17 cellular contexts compared by ENCODE assay signal in the genomic region with DNA sequence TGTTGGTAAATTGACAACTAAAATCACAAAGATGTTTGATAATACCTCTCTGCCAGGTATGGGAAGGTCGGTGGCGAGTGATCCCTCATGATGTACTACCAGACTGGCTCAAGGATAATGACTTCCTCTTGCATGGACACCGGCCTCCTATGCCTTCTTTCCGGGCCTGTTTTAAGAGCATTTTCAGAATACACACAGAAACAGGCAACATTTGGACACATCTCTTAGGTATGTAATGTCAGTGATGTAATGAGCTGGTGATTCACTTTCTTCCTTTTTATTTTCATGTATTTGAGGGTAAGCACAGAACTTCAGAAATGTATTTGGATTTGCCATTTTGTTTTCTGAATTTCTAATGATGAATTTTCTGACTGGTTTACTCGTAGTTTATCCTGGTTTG. TPM values are rescaled to one million over a fixed set of nuclear protein-coding genes. Genes with fewer than 3 reads are reported as not detected.
DNase-seq lines count a peak whose midpoint lies in the region; ATAC-seq lines count a peak whose summit lies in the region.
"Had no signal": no experiment of that assay in that cellular context is flagged by ENCODE, and none has a peak within 500 bp of the region (broad histone marks: within the 10 kb centered on the region; RNA-seq: fewer than 3 reads in every experiment).

No MANE protein-coding gene starts in this region.

- CTCF ChIA-PET in activated CD4-positive, alpha-beta memory T cell treated with anti-CD3 and anti-CD28 coated beads for 36 hours (lab: Charles Lee): interaction anchor here (1.1 kb wide), 1 partner anchor 14 kb away, joined by 3 read pairs; no protein-coding TSS in a partner anchor

- no peaks in the 10 kb centered on the region for H3K27me3 ChIP-seq in mesenchymal stem cell (ENCODE audit: control insufficient read depth in 1 of 2, insufficient read depth in 1 of 2, low read length in 2 of 2)
- H3K27me3 ChIP-seq: BLaER1, SJCRH30 had no signal

- H3K4me2 ChIP-seq in mesenchymal stem cell (ENCODE audit: low read length, poor library complexity, severe bottlenecking): no peak overlapping the region
- H3K4me2 ChIP-seq: BLaER1 had no signal

- 53% methylated on average over 2 of the region's 5 CpGs for WGBS in mesenchymal stem cell

- peaks cover 9% of the 10 kb centered on the region for H3K4me1 ChIP-seq in mesenchymal stem cell (ENCODE audit: control insufficient read depth, insufficient read depth, low read depth, low read length)

- H3K79me1 ChIP-seq in mesenchymal stem cell (replicated peaks; ENCODE audit: low read length, poor library complexity, severe bottlenecking): peaks cover 9% of the 10 kb centered on the region

- POLR2A ChIA-PET in activated CD4-positive, alpha-beta memory T cell treated with anti-CD3 and anti-CD28 coated beads for 36 hours (lab: Charles Lee): no interaction called here

- H3K27ac ChIP-seq in caudate nucleus (ENCODE audit: low read depth, low read length): peak overlapping the region; percentile 65
- H3K27ac ChIP-seq in mesenchymal stem cell (ENCODE audit: low read length, poor library complexity, severe bottlenecking): peak overlapping the region; percentile 73
- H3K27ac ChIP-seq: BLaER1, SJCRH30 had no signal

- H3K4ac ChIP-seq in mesenchymal stem cell (ENCODE audit: low read depth in 1 of 2, low read length in 2 of 2): no peak overlapping the region

- H3K4me1 Mint-ChIP-seq in activated CD4-positive, alpha-beta memory T cell treated with anti-CD3 and anti-CD28 coated beads for 36 hours (ENCODE audit: low read depth): no peaks in the 10 kb centered on the region

- no peak overlapping the region for H2BK5ac ChIP-seq in mesenchymal stem cell (ENCODE audit: low read depth, low read length, poor library complexity, severe bottlenecking)

- H3K23ac ChIP-seq in mesenchymal stem cell (ENCODE audit: low read length in 2 of 2): no peak overlapping the region

- no peak overlapping the region for H3K18ac ChIP-seq in mesenchymal stem cell (ENCODE audit: low read depth in 1 of 2, low read length in 2 of 2)

- no peaks in the 10 kb centered on the region for H3K9me3 Mint-ChIP-seq in activated CD4-positive, alpha-beta memory T cell treated with anti-CD3 and anti-CD28 coated beads for 36 hours
- H3K9me3 Mint-ChIP-seq: endodermal cell had no signal

- no peak overlapping the region for H2AK5ac ChIP-seq in mesenchymal stem cell (ENCODE audit: low read length, severe bottlenecking)

- intact Hi-C loops in activated CD4-positive, alpha-beta memory T cell treated with anti-CD3 and anti-CD28 coated beads for 36 hours (cut with micrococcal nuclease): no loop called here

- peaks cover 0 to 27% of the 10 kb centered on the region in 2 experiments for H3K36me3 ChIP-seq in mesenchymal stem cell (ENCODE audit: control insufficient read depth in 1 of 2, insufficient read depth in 2 of 2, low read depth in 1 of 2, low read length in 2 of 2)

- ATAC-seq in HG02981 (IDR thresholded peaks at IDR 0.05; ENCODE audit: unreplicated experiment): no peak
- ATAC-seq: HepG2 had no signal

- H3K27ac Mint-ChIP-seq in activated CD4-positive, alpha-beta memory T cell treated with anti-CD3 and anti-CD28 coated beads for 36 hours: no peak overlapping the region
- H3K27ac Mint-ChIP-seq: endodermal cell had no signal

- peak; percentile 51 for DNase-seq in AG08396 (ENCODE audit: low spot score)
- peak; percentile 76 for DNase-seq in LHCN-M2 (ENCODE audit: low read depth)
- DNase-seq in caudate nucleus (lab: John Stamatoyannopoulos, UW): no peak
- peak; percentile 72 for DNase-seq in mesenchymal stem cell
- DNase-seq in activated CD4-positive, alpha-beta memory T cell treated with anti-CD3 and anti-CD28 coated beads for 36 hours: no peak
- no peak for DNase-seq in 8988T
- no peak for DNase-seq in stimulated activated naive CD4-positive, alpha-beta T cell (lab: John Stamatoyannopoulos, UW)
- DNase-seq: endodermal cell, NCI-H1694, NCI-H82, SJCRH30 had no signal

- peaks cover 18% of the 10 kb centered on the region for H3K36me3 Mint-ChIP-seq in activated CD4-positive, alpha-beta memory T cell treated with anti-CD3 and anti-CD28 coated beads for 36 hours

- peak overlapping the region; percentile 47 for H3K9ac ChIP-seq in mesenchymal stem cell (ENCODE audit: low read length)
- H3K9ac ChIP-seq: BLaER1 had no signal

- H3K9me3 ChIP-seq in mesenchymal stem cell (ENCODE audit: control insufficient read depth, low read length): no peaks in the 10 kb centered on the region
- H3K9me3 ChIP-seq: BLaER1, SJCRH30 had no signal

- no peak overlapping the region for H3K4me3 ChIP-seq in mesenchymal stem cell (ENCODE audit: insufficient read depth in 1 of 2, low read depth in 1 of 2, low read length in 2 of 2)
- H3K4me3 ChIP-seq: BLaER1, lung, SJCRH30 had no signal

- no peak overlapping the region for H3K4me3 Mint-ChIP-seq in activated CD4-positive, alpha-beta memory T cell treated with anti-CD3 and anti-CD28 coated beads for 36 hours
- H3K4me3 Mint-ChIP-seq: endodermal cell had no signal

- no peak overlapping the region for H2BK120ac ChIP-seq in mesenchymal stem cell (ENCODE audit: low read depth, low read length)

- no peak overlapping the region for H2BK12ac ChIP-seq in mesenchymal stem cell (ENCODE audit: low read length in 2 of 2)

- H4K91ac ChIP-seq in mesenchymal stem cell (ENCODE audit: low read length): no peak overlapping the region

- H3K27me3 Mint-ChIP-seq in activated CD4-positive, alpha-beta memory T cell treated with anti-CD3 and anti-CD28 coated beads for 36 hours: no peaks in the 10 kb centered on the region

- no peak overlapping the region for H3K14ac ChIP-seq in mesenchymal stem cell (ENCODE audit: low read length in 2 of 2)

- no peak overlapping the region for H2AFZ ChIP-seq in mesenchymal stem cell (ENCODE audit: low read depth, low read length)

- H2BK15ac ChIP-seq in mesenchymal stem cell (ENCODE audit: low read depth, poor library complexity, severe bottlenecking): no peak overlapping the region

- no peak overlapping the region for H4K8ac ChIP-seq in mesenchymal stem cell (ENCODE audit: low read length)

RNA-seq across cellular contexts. Expression of a gene that starts 42.6 kb away (rescaled TPM):
- not detected in 2 replicates for total RNA-seq in LHCN-M2 (2014; rRNA removed)
- polyA plus RNA-seq in LHCN-M2 (2012): not detected
- polyA plus RNA-seq in mesenchymal stem cell (2013, experiment 1 of 2): 0.01 TPM
- 0.01 TPM for polyA plus RNA-seq in mesenchymal stem cell (2013, experiment 2 of 2)
- total RNA-seq in activated CD4-positive, alpha-beta memory T cell treated with anti-CD3 and anti-CD28 coated beads for 36 hours: not detected
- total RNA-seq: HepG2, lung, SJCRH30, urinary bladder had no signal
- polyA plus RNA-seq: adipose tissue, urinary bladder had no signal

Comparison
In these comparisons a context has a peak if more than half of its experiments do, and no peak if none do; other contexts are left out.
1. DNase-seq: peak in AG08396 (single experiment), LHCN-M2 (single experiment) and mesenchymal stem cell (single experiment); none in caudate nucleus (0 of 61), activated CD4-positive, alpha-beta memory T cell treated with anti-CD3 and anti-CD28 coated beads for 36 hours (single experiment), 8988T (single experiment) and stimulated activated naive CD4-positive, alpha-beta T cell (0 of 6).